In genomic region chr3:110327870-110328269, GRCh38 we compare ENCODE assay signal across 14 cellular contexts.
"Had no signal": no experiment of that assay in that cellular context is flagged by ENCODE, and none has a peak within 500 bp of the region (broad histone marks: within the 10 kb centered on the region; RNA-seq: fewer than 3 reads in every experiment).

No MANE protein-coding gene starts in this region.

- DNase-seq: activated CD4-positive, alpha-beta memory T cell treated with anti-CD3 and anti-CD28 coated beads for 36 hours; activated naive CD8-positive, alpha-beta T cell treated with anti-CD3 and anti-CD28 coated beads, Interleukin-2, amount 10 ng/mL, durations not matched to agents 7 days and 5 days; activated T-cell treated with anti-CD3 and anti-CD28 coated beads, Interleukin-2, amount 50 U/mL, for 72 hours; colonic mucosa; effector memory CD4-positive, alpha-beta T cell; glutamatergic neuron; mucosa of descending colon; naive thymus-derived CD8-positive, alpha-beta T cell; right cardiac atrium; T-helper 9 cell had no signal

- H3K27ac ChIP-seq: ascending aorta, colonic mucosa, neutrophil, tibial nerve had no signal

- H3K4me1 ChIP-seq: ascending aorta, colonic mucosa, tibial nerve had no signal

- H3K36me3 ChIP-seq: ascending aorta, colonic mucosa, neutrophil, tibial nerve had no signal

- H3K9me3 ChIP-seq: ascending aorta, colonic mucosa, mucosa of descending colon, neutrophil, tibial nerve had no signal

- H3K27me3 ChIP-seq: ascending aorta, colonic mucosa, neutrophil, tibial nerve had no signal

- ATAC-seq: activated T-cell treated with anti-CD3 and anti-CD28 coated beads, Interleukin-2, amount 50 U/mL, for 72 hours; mucosa of descending colon; naive thymus-derived CD8-positive, alpha-beta T cell; right cardiac atrium; stimulated activated effector memory CD8-positive, alpha-beta T cell treated with anti-CD3 and anti-CD28 coated beads, Interleukin-12 subunit alpha, Interleukin-12 subunit beta, amount 100 ng/mL, for 72 hours had no signal

- H3K4me3 ChIP-seq: ascending aorta, colonic mucosa, mucosa of descending colon, tibial nerve had no signal
